ENCODE assay signal across 9 cellular contexts in the genomic region with DNA sequence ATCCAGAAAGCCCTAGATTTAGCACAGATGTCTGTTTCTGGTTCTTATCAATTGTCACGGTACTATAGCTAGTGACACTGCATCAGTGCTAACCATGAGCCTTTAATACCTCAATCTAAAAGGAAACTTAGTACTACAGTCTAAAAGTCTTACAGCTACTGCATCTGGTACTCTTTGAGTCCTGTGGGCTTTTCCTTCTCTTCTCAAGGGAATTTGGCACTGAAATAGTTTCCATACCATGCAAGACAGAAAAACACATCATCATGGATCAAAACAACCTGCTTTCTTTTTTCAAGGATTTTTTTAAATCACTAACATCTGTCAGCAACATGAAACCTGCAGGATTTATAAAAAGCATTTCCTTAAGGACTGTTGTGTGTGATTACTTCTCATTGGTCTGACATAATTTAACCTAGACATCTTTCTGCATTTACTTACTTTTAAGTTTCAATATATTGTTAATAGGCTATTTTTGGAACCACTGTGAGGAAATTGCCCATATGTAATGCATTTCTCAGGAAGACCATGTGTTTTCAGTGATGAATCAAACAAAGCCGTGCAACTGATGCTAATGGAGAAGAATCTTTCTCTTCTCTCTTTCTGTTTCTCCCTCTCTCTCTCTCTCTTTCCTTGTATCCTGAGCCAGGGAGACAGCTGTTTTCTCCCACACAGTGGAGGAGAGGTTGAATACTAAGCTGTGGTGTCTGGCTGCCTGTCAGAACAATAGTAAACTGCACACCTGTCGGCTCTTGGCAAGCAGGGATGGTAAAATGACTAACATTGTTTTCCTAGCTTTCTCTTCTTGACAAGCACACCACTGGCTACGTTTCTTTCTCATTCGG.
A peak's percentile ranks its signal among the peaks of the same experiment; 100 is the strongest.
DNase-seq lines count a peak whose midpoint lies in the region; ATAC-seq and TF ChIP-seq lines count a peak whose summit lies in the region.
"Had no signal": no experiment of that assay in that cellular context is flagged by ENCODE, and none has a peak within 500 bp of the region (broad histone marks: within the 10 kb centered on the region; RNA-seq: fewer than 3 reads in every experiment).

No MANE protein-coding gene starts in this region.

- no peaks in the 10 kb centered on the region for H3K27me3 ChIP-seq in kidney epithelial cell (ENCODE audit: control insufficient read depth, insufficient read depth, low read length)
- H3K27me3 ChIP-seq: esophagus muscularis mucosa had no signal

- peak overlapping the region; percentile 89; the same call in 1 of the 2 replicates for H3K27ac Mint-ChIP-seq in WTC11

- H3K36me3 ChIP-seq in kidney epithelial cell (ENCODE audit: control insufficient read depth, insufficient read depth, low read length): no peaks in the 10 kb centered on the region
- H3K36me3 ChIP-seq: esophagus muscularis mucosa had no signal

- ATAC-seq in WTC11: peak; percentile 59
- ATAC-seq in GM18861 (IDR thresholded peaks at IDR 0.05; ENCODE audit: unreplicated experiment): no peak

- no peak overlapping the region for H3K4me3 Mint-ChIP-seq in WTC11

- peaks cover 24% of the 10 kb centered on the region for H3K4me1 Mint-ChIP-seq in WTC11

- POLR2A ChIA-PET in WTC11 (lab: Charles Lee) (no interaction called here), GM10248 (lab: Yijun Ruan, JAX) (no interaction called here)

- no peak for TF ChIP-seq CTCF in AG09319 (IDR thresholded peaks at IDR 0.05; ENCODE audit: low read depth, low read length)
- TF ChIP-seq CTCF in WTC11 (IDR thresholded peaks at IDR 0.05): no peak
- no peak for TF ChIP-seq CTCF in kidney epithelial cell (IDR thresholded peaks at IDR 0.05; ENCODE audit: insufficient read depth, low read length, poor library complexity, severe bottlenecking)
- TF ChIP-seq CTCF in GM10248 (IDR thresholded peaks at IDR 0.05; ENCODE audit: control extremely low read depth, extremely low read depth, low read depth, missing control alignments): no peak

- DNase-seq in AG09319 (ENCODE audit: extremely low read depth, low read depth): peak; percentile 56
- DNase-seq in NCI-H146 (lab: John Stamatoyannopoulos, UW): peak; percentile 79
- DNase-seq in WTC11 (ENCODE audit: low spot score): no peak
- DNase-seq in kidney epithelial cell (ENCODE audit: low read depth): peak; percentile 50
- no peak for DNase-seq in SIG-M5 treated with dmso at 0.1 percent for 504 hours (lab: John Stamatoyannopoulos, UW; ENCODE audit: unreplicated experiment)
- DNase-seq in cerebellar nuclear complex (lab: John Stamatoyannopoulos, UW): no peak
- no peak for DNase-seq in GM10248 (ENCODE audit: extremely low spot score)

- H3K9me3 Mint-ChIP-seq in WTC11: peaks cover 25% of the 10 kb centered on the region

- H3K27me3 Mint-ChIP-seq in WTC11 (ENCODE audit: low read depth): no peaks in the 10 kb centered on the region

- CTCF ChIA-PET in WTC11 (lab: Charles Lee) (no interaction called here), GM10248 (lab: Yijun Ruan, JAX) (interaction anchor here (1.4 kb wide), 1 partner anchor 16 kb away, joined by 5 read pairs; no protein-coding TSS in a partner anchor)

- no peak overlapping the region for H3K4me3 ChIP-seq in kidney epithelial cell (ENCODE audit: low read depth, low read length)

- H3K36me3 Mint-ChIP-seq in WTC11: peaks cover 20% of the 10 kb centered on the region

TF ChIP-seq in WTC11, 78 proteins besides CTCF, POLR2A, EP300 and RAD21:
- TF ChIP-seq CBFB (CRISPR knock-in tag; IDR thresholded peaks at IDR 0.05; ENCODE audit: low read depth) (no peak), CREB1 (CRISPR knock-in tag; IDR thresholded peaks at IDR 0.05) (no peak), OVOL2 (CRISPR knock-in tag; IDR thresholded peaks at IDR 0.05; ENCODE audit: borderline replicate concordance) (no peak), GTF2I (CRISPR knock-in tag; conservative IDR thresholded peaks at IDR 0.05) (no peak), NR1H2 (CRISPR knock-in tag; IDR thresholded peaks at IDR 0.05) (no peak), ZNF232 (CRISPR knock-in tag; IDR thresholded peaks at IDR 0.05) (no peak)

Comparison
In these comparisons a context has a peak if more than half of its experiments do, and no peak if none do; other contexts are left out.
1. DNase-seq: peak in AG09319 (single experiment), NCI-H146 (single experiment) and kidney epithelial cell (single experiment); none in WTC11 (single experiment), SIG-M5 treated with dmso at 0.1 percent for 504 hours (single experiment), cerebellar nuclear complex (0 of 2) and GM10248 (single experiment).